11 cellular contexts compared by ENCODE assay signal in the genomic region with DNA sequence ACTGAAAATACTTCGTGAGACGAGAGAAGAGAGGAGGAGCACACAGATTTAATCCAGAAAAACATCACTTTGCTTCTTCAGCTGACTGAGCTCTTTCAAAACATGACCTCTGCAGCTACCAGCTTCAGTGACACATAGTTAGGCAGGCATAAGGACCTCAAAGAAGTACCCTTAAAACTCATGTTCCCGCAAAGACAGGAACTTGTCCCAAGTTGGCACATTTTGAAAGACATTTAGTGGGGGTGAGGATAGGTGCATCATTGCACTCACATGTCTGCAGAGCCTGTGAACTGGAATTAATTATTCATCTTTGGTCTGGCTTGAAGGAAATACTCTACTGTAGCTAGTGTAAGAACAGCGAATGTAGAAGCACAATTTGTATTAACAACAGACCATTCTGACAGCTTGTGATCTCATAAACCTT.
DNase-seq lines count a peak whose midpoint lies in the region; ATAC-seq, FAIRE-seq and TF ChIP-seq lines count a peak whose summit lies in the region.
"Had no signal": no experiment of that assay in that cellular context is flagged by ENCODE, and none has a peak within 500 bp of the region (broad histone marks: within the 10 kb centered on the region; RNA-seq: fewer than 3 reads in every experiment).

No MANE protein-coding gene starts in this region.

- H3K14ac ChIP-seq in trophoblast cell (ENCODE audit: low read length): no peak overlapping the region

- no peak overlapping the region for H4K8ac ChIP-seq in trophoblast cell (ENCODE audit: low read depth, low read length)

- H3K4me2 ChIP-seq in trophoblast cell (ENCODE audit: low read length): no peak overlapping the region

- no peak overlapping the region for H2BK120ac ChIP-seq in trophoblast cell (ENCODE audit: insufficient read depth, low read length, poor library complexity)

- ATAC-seq in GM21423 (IDR thresholded peaks at IDR 0.05; ENCODE audit: unreplicated experiment) (no peak), WTC11 (no peak)

- peaks cover 5% of the 10 kb centered on the region; the same call in 1 of the 2 replicates for H3K4me1 ChIP-seq in HEK293 (ENCODE audit: control insufficient read depth, insufficient read depth, low read length)
- H3K4me1 ChIP-seq in trophoblast cell (ENCODE audit: control insufficient read depth in 1 of 2, insufficient read depth in 2 of 2, low read length in 2 of 2): peaks cover 10 to 12% of the 10 kb centered on the region in 2 experiments

- H3K9ac ChIP-seq in trophoblast cell (ENCODE audit: low read length): no peak overlapping the region

- H3K27ac Mint-ChIP-seq in WTC11: no peak overlapping the region
- H3K27ac Mint-ChIP-seq: progenitor cell of endocrine pancreas had no signal

- peak; percentile 69 for FAIRE-seq in islet of Langerhans (lab: Jason Lieb, UNC)

- H3K23ac ChIP-seq in trophoblast cell (ENCODE audit: low read length): no peak overlapping the region

- no peaks in the 10 kb centered on the region for H3K36me3 ChIP-seq in HEK293 (ENCODE audit: control insufficient read depth in 2 of 2, insufficient read depth in 1 of 2, low read length in 2 of 2)
- peaks cover 3 to 7% of the 10 kb centered on the region in 2 experiments for H3K36me3 ChIP-seq in trophoblast cell (ENCODE audit: control insufficient read depth in 1 of 2, insufficient read depth in 2 of 2, low read length in 2 of 2)

- H3K27me3 Mint-ChIP-seq in WTC11 (ENCODE audit: low read depth): no peaks in the 10 kb centered on the region
- H3K27me3 Mint-ChIP-seq: progenitor cell of endocrine pancreas had no signal

- H3K27ac ChIP-seq in HEK293 (ENCODE audit: extremely low read depth, low read depth, low read length) (no peak overlapping the region; the same call in 1 of the 2 replicates), skin epidermis (peak overlapping the region in 18 of 21 experiments; percentile 6 to 82 (median 64)), trophoblast cell (ENCODE audit: low read depth, low read length) (no peak overlapping the region)

- no peaks in the 10 kb centered on the region for H3K79me2 ChIP-seq in trophoblast cell (ENCODE audit: control insufficient read depth, insufficient read depth, low read length, poor library complexity)

- H3K9me3 ChIP-seq in HEK293 (ENCODE audit: control insufficient read depth, insufficient read depth, low read depth, low read length) (no peaks in the 10 kb centered on the region), trophoblast cell (ENCODE audit: insufficient read depth, low read depth, low read length) (no peaks in the 10 kb centered on the region)

- TF ChIP-seq CTCF in HEK293 (tag by site-specific recombination; IDR thresholded peaks at IDR 0.05) (no peak), WI38 (IDR thresholded peaks at IDR 0.05; ENCODE audit: low read depth, low read length) (no peak), WTC11 (IDR thresholded peaks at IDR 0.05) (no peak)

- H2BK5ac ChIP-seq in trophoblast cell (ENCODE audit: low read depth, low read length, poor library complexity): no peak overlapping the region

- no peak overlapping the region for H2AFZ ChIP-seq in trophoblast cell (ENCODE audit: insufficient read depth, low read length, poor library complexity)

- H4K12ac ChIP-seq in trophoblast cell (ENCODE audit: low read depth, low read length): no peak overlapping the region

- CTCF ChIA-PET in HEK293 (lab: Yijun Ruan, JAX): no interaction called here
- CTCF ChIA-PET in WTC11 (lab: Charles Lee): interaction anchor here (1.8 kb wide), 1 partner anchor 230 kb away, joined by 6 read pairs; no protein-coding TSS in a partner anchor

- DNase-seq in NCI-H524 treated with DMSO at 0.1 percent for 48 hours (lab: John Stamatoyannopoulos, UW): no peak
- no peak for DNase-seq in trophoblast cell
- no peak for DNase-seq in WTC11 (ENCODE audit: low spot score)
- DNase-seq: EL, heart right ventricle had no signal

- no peak overlapping the region for H4K91ac ChIP-seq in trophoblast cell (ENCODE audit: low read depth, low read length)

- H3K4ac ChIP-seq in trophoblast cell (ENCODE audit: low read depth, low read length): no peak overlapping the region

- H3K4me1 Mint-ChIP-seq in WTC11: peaks cover 19% of the 10 kb centered on the region

- no peaks in the 10 kb centered on the region for H3K79me1 ChIP-seq in trophoblast cell (ENCODE audit: low read length)

- no peak overlapping the region for H3K4me3 ChIP-seq in HEK293 (ENCODE audit: low read depth, low read length)
- peak overlapping the region; percentile 50 for H3K4me3 ChIP-seq in WI38 (ENCODE audit: low read depth, low read length)
- H3K4me3 ChIP-seq in skin epidermis: peak overlapping the region in 1 of 7 experiments; percentile 32
- H3K4me3 ChIP-seq in trophoblast cell (ENCODE audit: low read depth, low read length): no peak overlapping the region

- H3K36me3 Mint-ChIP-seq in WTC11: peaks cover 8% of the 10 kb centered on the region; the same call in 1 of the 2 replicates

- POLR2A ChIA-PET in HEK293 (lab: Yijun Ruan, JAX) (no interaction called here), WTC11 (lab: Charles Lee) (no interaction called here)

- peaks cover 7% of the 10 kb centered on the region for H3K9me3 Mint-ChIP-seq in WTC11

- H3K27me3 ChIP-seq in trophoblast cell (ENCODE audit: insufficient read depth, low read length): no peaks in the 10 kb centered on the region
- H3K27me3 ChIP-seq: heart right ventricle had no signal

- H3K18ac ChIP-seq in trophoblast cell (ENCODE audit: low read length): no peak overlapping the region

- H2BK12ac ChIP-seq in trophoblast cell (ENCODE audit: low read length): no peak overlapping the region

- no peak overlapping the region for H2AK5ac ChIP-seq in trophoblast cell (ENCODE audit: low read length)

- WGBS in trophoblast cell (ENCODE audit: extremely low coverage, insufficient coverage, insufficient read length): no CpG with 5 or more reads among the region's 4 CpGs

- no peak overlapping the region for H3K4me3 Mint-ChIP-seq in WTC11

TF ChIP-seq in HEK293, 187 proteins besides CTCF, POLR2A, EP300 and RAD21 (continues in another document):
- TF ChIP-seq EGR2 (tag by site-specific recombination; IDR thresholded peaks at IDR 0.05; ENCODE audit: low read depth) (no peak), ZBTB20 (tag by site-specific recombination; IDR thresholded peaks at IDR 0.05) (peak; percentile 32; the same call in 1 of the 2 replicates), ZBTB17 (tag by site-specific recombination; IDR thresholded peaks at IDR 0.05) (peak; percentile 38; the same call in 1 of the 2 replicates), ZNF335 (tag by site-specific recombination; conservative IDR thresholded peaks at IDR 0.05) (no peak; the same call in 1 of the 2 replicates), ZNF114 (tag by site-specific recombination; IDR thresholded peaks at IDR 0.05) (no peak), ZNF521 (tag by site-specific recombination; IDR thresholded peaks at IDR 0.05) (no peak), ZNF629 (tag by site-specific recombination; IDR thresholded peaks at IDR 0.05) (0 out of 2 replicates have a peak, but pooled peaks have one; percentile 9), ZNF302 (tag by site-specific recombination; IDR thresholded peaks at IDR 0.05; ENCODE audit: low read depth) (no peak), ZNF747 (tag by site-specific recombination; IDR thresholded peaks at IDR 0.05) (no peak), SCRT2 (tag by site-specific recombination; IDR thresholded peaks at IDR 0.05) (no peak), YY2 (tag by site-specific recombination; IDR thresholded peaks at IDR 0.05) (no peak)
- TF ChIP-seq, protein P1, sequence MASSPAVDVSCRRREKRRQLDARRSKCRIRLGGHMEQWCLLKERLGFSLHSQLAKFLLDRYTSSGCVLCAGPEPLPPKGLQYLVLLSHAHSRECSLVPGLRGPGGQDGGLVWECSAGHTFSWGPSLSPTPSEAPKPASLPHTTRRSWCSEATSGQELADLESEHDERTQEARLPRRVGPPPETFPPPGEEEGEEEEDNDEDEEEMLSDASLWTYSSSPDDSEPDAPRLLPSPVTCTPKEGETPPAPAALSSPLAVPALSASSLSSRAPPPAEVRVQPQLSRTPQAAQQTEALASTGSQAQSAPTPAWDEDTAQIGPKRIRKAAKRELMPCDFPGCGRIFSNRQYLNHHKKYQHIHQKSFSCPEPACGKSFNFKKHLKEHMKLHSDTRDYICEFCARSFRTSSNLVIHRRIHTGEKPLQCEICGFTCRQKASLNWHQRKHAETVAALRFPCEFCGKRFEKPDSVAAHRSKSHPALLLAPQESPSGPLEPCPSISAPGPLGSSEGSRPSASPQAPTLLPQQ (tag by site-specific recombination; IDR thresholded peaks at IDR 0.05): no peak

TF ChIP-seq in WTC11, 78 proteins besides CTCF, POLR2A, EP300 and RAD21:
- no peak for TF ChIP-seq HMGA2 (CRISPR knock-in tag; IDR thresholded peaks at IDR 0.05)

Comparison
In these comparisons a context has a peak if more than half of its experiments do, and no peak if none do; other contexts are left out.
1. H3K27ac ChIP-seq: peak in skin epidermis (18 of 21); none in HEK293 (single experiment) and trophoblast cell (single experiment).